Comparison of ENCODE assay signal across 29 cellular contexts in the genomic region with DNA sequence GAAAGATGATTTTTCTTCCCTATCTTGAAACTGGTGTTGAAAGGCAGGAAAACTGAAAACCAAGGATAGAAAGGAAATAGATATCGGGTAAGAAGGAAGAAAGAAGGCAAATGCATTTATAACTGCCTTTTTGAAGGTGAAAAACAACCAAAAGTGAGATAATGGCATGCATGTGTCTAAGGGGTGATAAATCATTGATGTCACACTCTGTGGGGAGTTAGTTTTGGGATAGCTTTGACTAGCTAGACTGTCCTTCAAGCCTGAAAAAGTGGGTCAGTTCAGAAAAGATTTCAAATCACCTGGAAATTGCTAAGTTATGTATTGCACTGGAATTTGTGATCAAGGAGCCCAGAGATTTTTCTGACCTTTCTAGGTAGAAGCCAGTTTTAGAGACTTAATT.
"Had no signal": no experiment of that assay in that cellular context is flagged by ENCODE, and none has a peak within 500 bp of the region (broad histone marks: within the 10 kb centered on the region; RNA-seq: fewer than 3 reads in every experiment).

No MANE protein-coding gene starts in this region.

- H3K27me3 ChIP-seq: gastrocnemius medialis, hepatocyte, ovary, right lobe of liver, testis, tibial artery, upper lobe of left lung had no signal

- ATAC-seq: effector memory CD8-positive, alpha-beta T cell; gastrocnemius medialis; left lobe of liver; naive thymus-derived CD4-positive, alpha-beta T cell; right lobe of liver; stimulated activated effector memory CD8-positive, alpha-beta T cell treated with anti-CD3 and anti-CD28 coated beads, Interleukin-12 subunit alpha, Interleukin-12 subunit beta, amount 100 ng/mL, for 72 hours had no signal

- H3K36me3 ChIP-seq: gastrocnemius medialis, ovary, right lobe of liver, tibial artery, upper lobe of left lung had no signal

- H3K4me2 ChIP-seq: hepatocyte had no signal

- DNase-seq: cerebellar nuclear complex; cortex of kidney; effector memory CD8-positive, alpha-beta T cell; gastrocnemius medialis; head of caudate nucleus; kidney; midbrain; naive thymus-derived CD4-positive, alpha-beta T cell; nephron progenitor cell; nucleus accumbens; ovary; posterior cingulate gyrus; retina; right lobe of liver; small intestine; stimulated activated CD4-positive, alpha-beta T cell treated with anti-CD3 and anti-CD28 coated beads, Interleukin-12 subunit alpha, Interleukin-12 subunit beta, amount 100 ng/mL, for 4 hours; stimulated activated CD4-positive, alpha-beta T cell treated with anti-CD3 and anti-CD28 coated beads, Interleukin-4, amount 100 ng/mL, for 24 hours; stimulated activated naive CD4-positive, alpha-beta T cell treated with Interleukin-2 at 50 U/mL for 16 hours; substantia nigra; testis; tibial artery; upper lobe of left lung had no signal

- H2AFZ ChIP-seq: hepatocyte had no signal

- H3K4me3 Mint-ChIP-seq: effector memory CD8-positive, alpha-beta T cell; memory B cell; nephron progenitor cell; stimulated activated effector memory CD8-positive, alpha-beta T cell treated with anti-CD3 and anti-CD28 coated beads, Interleukin-12 subunit alpha, Interleukin-12 subunit beta, amount 100 ng/mL, for 72 hours had no signal

- H3K36me3 Mint-ChIP-seq: memory B cell; naive thymus-derived CD4-positive, alpha-beta T cell; stimulated activated effector memory CD8-positive, alpha-beta T cell treated with anti-CD3 and anti-CD28 coated beads, Interleukin-12 subunit alpha, Interleukin-12 subunit beta, amount 100 ng/mL, for 72 hours had no signal

- H3K4me3 ChIP-seq: gastrocnemius medialis, hepatocyte, lung, ovary, right lobe of liver, testis, tibial artery, upper lobe of left lung had no signal

- H3K27ac Mint-ChIP-seq: effector memory CD8-positive, alpha-beta T cell; memory B cell; naive thymus-derived CD4-positive, alpha-beta T cell; nephron progenitor cell; stimulated activated effector memory CD8-positive, alpha-beta T cell treated with anti-CD3 and anti-CD28 coated beads, Interleukin-12 subunit alpha, Interleukin-12 subunit beta, amount 100 ng/mL, for 72 hours had no signal

- H3K27ac ChIP-seq: ovary, right lobe of liver, testis, tibial artery, upper lobe of left lung had no signal

- H3K9me3 ChIP-seq: gastrocnemius medialis, ovary, right lobe of liver, testis, tibial artery, upper lobe of left lung had no signal

- H3K9me3 Mint-ChIP-seq: effector memory CD8-positive, alpha-beta T cell; memory B cell; naive thymus-derived CD4-positive, alpha-beta T cell; nephron progenitor cell; stimulated activated effector memory CD8-positive, alpha-beta T cell treated with anti-CD3 and anti-CD28 coated beads, Interleukin-12 subunit alpha, Interleukin-12 subunit beta, amount 100 ng/mL, for 72 hours had no signal

- FAIRE-seq: endometrium, kidney, small intestine, urothelium cell line had no signal
